In genomic region chr2:106547104-106547503, GRCh38 we compare ENCODE assay signal across 15 cellular contexts. TPM values are rescaled to one million over a fixed set of nuclear protein-coding genes. Genes with fewer than 3 reads are reported as not detected.
"Had no signal": no experiment of that assay in that cellular context is flagged by ENCODE, and none has a peak within 500 bp of the region (broad histone marks: within the 10 kb centered on the region; RNA-seq: fewer than 3 reads in every experiment).

No MANE protein-coding gene starts in this region.

- H3K9me3 ChIP-seq: ascending aorta, gastrocnemius medialis, prostate gland, SJSA1, upper lobe of left lung had no signal

- H3K4me3 ChIP-seq: ascending aorta, gastrocnemius medialis, prostate gland, SJSA1, upper lobe of left lung had no signal

- H3K27me3 ChIP-seq: ascending aorta, SJSA1, upper lobe of left lung had no signal

- H3K4me1 ChIP-seq: ascending aorta, SJSA1 had no signal

- ATAC-seq: activated CD4-positive, alpha-beta T cell treated with anti-CD3 and anti-CD28 coated beads for 36 hours; activated CD8-positive, alpha-beta T cell treated with anti-CD3 and anti-CD28 coated beads for 36 hours; activated T-cell treated with anti-CD3 and anti-CD28 coated beads, Interleukin-2, amount 50 U/mL, for 72 hours; gastrocnemius medialis; natural killer cell had no signal

- H3K36me3 ChIP-seq: ascending aorta, gastrocnemius medialis, prostate gland, SJSA1, upper lobe of left lung had no signal

- DNase-seq: activated CD4-positive, alpha-beta T cell treated with anti-CD3 and anti-CD28 coated beads for 36 hours; activated CD8-positive, alpha-beta memory T cell treated with anti-CD3 and anti-CD28 coated beads, Interleukin-2, amount 50 U/mL, for 4 hours; activated CD8-positive, alpha-beta T cell treated with anti-CD3 and anti-CD28 coated beads for 36 hours; activated T-cell treated with anti-CD3 and anti-CD28 coated beads, Interleukin-2, amount 50 U/mL, for 72 hours; effector CD8-positive, alpha-beta T cell; gastrocnemius medialis; natural killer cell; upper lobe of left lung had no signal

- H3K27ac ChIP-seq: ascending aorta, gastrocnemius medialis, SJSA1, upper lobe of left lung had no signal

RNA-seq across cellular contexts. Expression of gene CD8B2, which starts 59.9 kb away (rescaled TPM):
- total RNA-seq: ascending aorta, bronchial epithelial cell, kidney epithelial cell, lung microvascular endothelial cell, omental fat pad, SJSA1 had no signal
